11 cellular contexts compared by ENCODE assay signal in the genomic region with DNA sequence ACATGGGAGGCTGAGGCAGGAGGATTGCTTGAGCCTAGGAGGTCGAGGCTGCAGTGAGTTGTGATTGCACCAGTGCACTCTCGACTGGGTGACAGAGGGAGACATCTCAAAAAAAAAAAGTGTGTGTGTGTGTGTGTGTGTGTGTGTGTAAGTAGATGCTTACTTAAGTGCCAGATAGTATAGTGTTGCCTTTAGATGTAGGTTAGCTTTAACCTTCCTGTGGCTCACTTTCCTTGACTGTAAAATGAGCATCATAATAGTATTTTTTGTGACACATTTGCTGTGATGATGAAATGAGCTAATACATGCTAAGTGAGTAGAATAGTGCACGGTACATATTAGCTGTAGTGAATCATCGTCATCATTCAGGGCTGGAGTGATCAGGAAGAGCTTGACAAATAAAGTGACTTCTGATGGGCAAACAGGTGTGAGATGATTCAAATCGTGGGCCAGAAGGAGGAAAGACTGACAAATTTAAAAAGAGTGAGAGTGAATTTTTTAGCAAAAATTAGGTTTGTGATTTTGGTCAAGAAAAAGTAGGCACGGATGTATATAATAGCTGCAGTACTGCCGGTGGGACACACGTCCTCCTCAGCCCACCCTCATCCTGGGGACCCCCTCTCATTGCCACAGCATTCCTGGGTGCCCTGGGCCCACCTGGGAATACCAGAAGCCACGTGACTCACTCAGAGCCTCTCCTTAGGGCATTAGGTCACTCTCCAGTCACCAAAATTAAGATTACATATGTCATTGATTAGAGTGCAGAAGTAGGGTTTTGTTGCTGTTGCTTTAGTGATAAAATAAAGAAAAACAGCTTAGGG. TPM values are rescaled to one million over a fixed set of nuclear protein-coding genes. Genes with fewer than 3 reads are reported as not detected.
DNase-seq lines count a peak whose midpoint lies in the region; ATAC-seq and TF ChIP-seq lines count a peak whose summit lies in the region.
"Had no signal": no experiment of that assay in that cellular context is flagged by ENCODE, and none has a peak within 500 bp of the region (broad histone marks: within the 10 kb centered on the region; RNA-seq: fewer than 3 reads in every experiment).

No MANE protein-coding gene starts in this region.

- intact Hi-C loops in heart left ventricle (cut with DNase I), result no loop called here
- intact Hi-C loops in Right ventricle myocardium inferior (cut with DNase I), result no loop called here

- CTCF ChIA-PET in activated naive CD4-positive, alpha-beta T cell treated with anti-CD3 and anti-CD28 coated beads, Interleukin-2, amount 10 ng/mL, durations not matched to agents 7 days and 5 days (lab: Charles Lee), result interaction anchor here (1.0 to 11.8 kb wide), 5 partner anchors 10 to 88 kb away, joined by 3 to 414 read pairs (median 5); no protein-coding TSS in a partner anchor
- CTCF ChIA-PET in T-cell (lab: Charles Lee), result interaction anchor here (0.6 to 7.2 kb wide), 10 partner anchors 16 to 112 kb away, joined by 3 to 70 read pairs (median 4); a partner anchor contains a TSS

- H3K9me3 ChIP-seq in thymus (ENCODE audit: control insufficient read depth) (no peaks in the 10 kb centered on the region), heart left ventricle (no peaks in the 10 kb centered on the region)
- H3K9me3 ChIP-seq: vagina had no signal

- H3K27ac ChIP-seq in thymus (ENCODE audit: low read depth), result peak overlapping the region; percentile 61
- peak overlapping the region in 1 of 12 donors; percentile 98 for H3K27ac ChIP-seq in heart left ventricle
- H3K27ac ChIP-seq: vagina had no signal

- in situ Hi-C loops in KBM-7 (cut with MboI; ENCODE audit: low pct_unique_long_range_greater_than_20kb, low sequenced_read_pairs), result no loop called here

- 89% methylated on average over 9 of the region's 9 CpGs for WGBS in thymus
- WGBS in heart left ventricle, 4 donors, result 80 to 86% (median 83%) methylated on average over 9 of the region's 9 CpGs

- peaks cover 66% of the 10 kb centered on the region for H3K4me1 ChIP-seq in thymus (ENCODE audit: control insufficient read depth, insufficient read depth, low read length)
- H3K4me1 ChIP-seq in heart left ventricle, result peaks cover 0 to 98% (median 29%) of the 10 kb centered on the region in 12 donors

- peak overlapping the region; percentile 65 for H3K4me3 Mint-ChIP-seq in activated naive CD4-positive, alpha-beta T cell treated with anti-CD3 and anti-CD28 coated beads, Interleukin-2, amount 10 ng/mL, durations not matched to agents 7 days and 5 days
- H3K4me3 Mint-ChIP-seq in T-cell, result peak overlapping the region; percentile 58 to 96 (median 59)
- H3K4me3 Mint-ChIP-seq: brain had no signal

- no peaks in the 10 kb centered on the region for H3K27me3 Mint-ChIP-seq in activated naive CD4-positive, alpha-beta T cell treated with anti-CD3 and anti-CD28 coated beads, Interleukin-2, amount 10 ng/mL, durations not matched to agents 7 days and 5 days
- H3K27me3 Mint-ChIP-seq in T-cell, result no peaks in the 10 kb centered on the region

- peaks cover 100% of the 10 kb centered on the region for H3K4me1 Mint-ChIP-seq in activated naive CD4-positive, alpha-beta T cell treated with anti-CD3 and anti-CD28 coated beads, Interleukin-2, amount 10 ng/mL, durations not matched to agents 7 days and 5 days
- H3K4me1 Mint-ChIP-seq in T-cell, result peaks cover 99 to 100% (median 99%) of the 10 kb centered on the region in 3 donors

- DNase-seq in activated naive CD4-positive, alpha-beta T cell treated with anti-CD3 and anti-CD28 coated beads, Interleukin-2, amount 10 ng/mL, durations not matched to agents 7 days and 5 days, result no peak
- DNase-seq in activated naive CD4-positive, alpha-beta T cell (lab: John Stamatoyannopoulos, UW), result no peak
- DNase-seq in T-cell, result no peak
- DNase-seq in heart left ventricle, result no peak
- no peak for DNase-seq in Right ventricle myocardium inferior (ENCODE audit: missing footprints)
- no peak for DNase-seq in KBM-7
- DNase-seq: RPMI8226 had no signal

- peaks cover 73% of the 10 kb centered on the region for H3K36me3 Mint-ChIP-seq in activated naive CD4-positive, alpha-beta T cell treated with anti-CD3 and anti-CD28 coated beads, Interleukin-2, amount 10 ng/mL, durations not matched to agents 7 days and 5 days
- H3K36me3 Mint-ChIP-seq in T-cell, result peaks cover 36% of the 10 kb centered on the region
- H3K36me3 Mint-ChIP-seq: brain had no signal

- TF ChIP-seq CTCF in heart left ventricle (IDR thresholded peaks at IDR 0.05), result no peak

- POLR2A ChIA-PET in T-cell (lab: Charles Lee), result interaction anchor here (1.1 to 1.8 kb wide), 5 partner anchors 15 to 27 kb away, joined by 4 to 9 read pairs (median 6); no protein-coding TSS in a partner anchor

- no peak for ATAC-seq in T-cell (replicated peaks in 1 of 4)
- peak; percentile 72 for ATAC-seq in esophagus mucosa
- no peak for ATAC-seq in heart left ventricle
- no peak for ATAC-seq in Right ventricle myocardium inferior

- H3K9me3 Mint-ChIP-seq in activated naive CD4-positive, alpha-beta T cell treated with anti-CD3 and anti-CD28 coated beads, Interleukin-2, amount 10 ng/mL, durations not matched to agents 7 days and 5 days, result no peaks in the 10 kb centered on the region
- H3K9me3 Mint-ChIP-seq in T-cell, result no peaks in the 10 kb centered on the region
- H3K9me3 Mint-ChIP-seq: brain had no signal

- no peak for TF ChIP-seq POLR2A in heart left ventricle (IDR thresholded peaks at IDR 0.05)

- H3K4me3 ChIP-seq in thymus (ENCODE audit: low read length) (no peak overlapping the region), heart left ventricle (no peak overlapping the region)
- H3K4me3 ChIP-seq: vagina had no signal

- H3K27me3 ChIP-seq in thymus (ENCODE audit: control insufficient read depth, insufficient read depth) (no peaks in the 10 kb centered on the region), heart left ventricle (no peaks in the 10 kb centered on the region)
- H3K27me3 ChIP-seq: vagina had no signal

- H3K36me3 ChIP-seq in thymus (ENCODE audit: control insufficient read depth, insufficient read depth), result peaks cover 29% of the 10 kb centered on the region
- H3K36me3 ChIP-seq in heart left ventricle, result no peaks in the 10 kb centered on the region
- H3K36me3 ChIP-seq: vagina had no signal

- peak overlapping the region; percentile 95 for H3K27ac Mint-ChIP-seq in activated naive CD4-positive, alpha-beta T cell treated with anti-CD3 and anti-CD28 coated beads, Interleukin-2, amount 10 ng/mL, durations not matched to agents 7 days and 5 days
- peak overlapping the region; percentile 97 to 99 for H3K27ac Mint-ChIP-seq in T-cell

RNA-seq across cellular contexts. Expression of a gene that starts 33.9 kb away (rescaled TPM):
- 10 to 100 TPM; 48.0 to 56.7 (median 49.3) TPM for total RNA-seq in T-cell
- 41.8 TPM for total RNA-seq in esophagus mucosa
- polyA plus RNA-seq in thymus, result 43.2 TPM
- 10 to 100 TPM; 21.6 to 37.5 (median 29.0) TPM for total RNA-seq in heart left ventricle
- 10 to 100 TPM; 15.6 to 26.8 TPM for polyA plus RNA-seq in heart left ventricle
- total RNA-seq in Right ventricle myocardium inferior, result 26.0 TPM

RNA-seq across cellular contexts. Expression of a gene that starts 57.0 kb away (rescaled TPM):
- 1 to 10 TPM in 4 of 5 donors, under 1 TPM in 1; 0.73 to 2.0 (median 1.6) TPM for total RNA-seq in T-cell
- 6.1 TPM for total RNA-seq in esophagus mucosa
- polyA plus RNA-seq in thymus, result 4.9 TPM
- 10 to 100 TPM; 11.2 to 32.5 (median 15.9) TPM for total RNA-seq in heart left ventricle
- 10 to 100 TPM in 1 of 2 donors, 1 to 10 TPM in 1; 6.5 to 26.0 TPM for polyA plus RNA-seq in heart left ventricle
- 21.9 TPM for total RNA-seq in Right ventricle myocardium inferior
